8 cellular contexts compared by ENCODE assay signal in the genomic region with DNA sequence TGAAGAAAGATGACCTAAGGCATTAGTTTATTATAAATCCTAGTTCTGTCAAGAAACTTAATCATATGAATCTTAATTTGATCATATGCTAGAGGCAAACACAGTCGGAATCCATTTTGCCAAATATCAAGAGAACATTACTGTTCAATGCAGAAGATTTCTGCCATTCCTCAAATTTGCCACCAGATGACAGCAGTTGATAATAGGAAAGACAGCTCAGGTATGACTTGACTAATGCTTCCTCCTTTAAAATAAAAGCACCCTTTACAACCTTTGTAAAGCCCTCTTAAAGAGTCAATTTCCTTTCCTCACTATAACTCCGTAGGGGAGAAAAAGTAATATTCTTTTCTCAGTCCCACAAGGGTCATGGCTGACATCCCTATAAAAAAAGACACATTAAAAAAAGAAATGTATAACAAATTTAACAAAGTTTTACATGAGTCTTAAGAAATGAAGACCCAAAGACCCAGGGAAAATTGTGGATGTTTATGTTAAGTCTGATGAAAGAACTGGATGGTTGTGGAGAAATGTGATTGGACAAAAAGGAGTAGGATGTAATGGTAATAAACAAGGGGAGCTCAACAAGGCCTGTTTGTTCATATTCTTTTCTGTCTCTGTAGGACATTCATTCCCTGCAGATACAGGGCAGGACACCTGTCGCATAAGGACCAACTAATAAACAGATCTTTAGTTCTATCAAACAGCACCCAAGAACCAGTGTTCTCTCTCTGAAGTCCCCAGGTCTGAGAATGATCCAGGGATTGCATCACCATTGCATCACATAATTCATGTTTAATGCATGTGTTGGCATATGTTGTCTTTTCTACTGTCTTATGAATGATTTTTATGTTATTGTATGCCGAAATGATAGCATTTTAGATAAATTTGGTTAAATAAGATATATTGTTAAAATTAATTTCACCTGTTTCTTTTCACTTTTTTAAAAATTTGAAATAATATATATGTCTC. TPM values are rescaled to one million over a fixed set of nuclear protein-coding genes. Genes with fewer than 3 reads are reported as not detected.
A peak's percentile ranks its signal among the peaks of the same experiment; 100 is the strongest.
DNase-seq lines count a peak whose midpoint lies in the region; ATAC-seq and TF ChIP-seq lines count a peak whose summit lies in the region.

No MANE protein-coding gene starts in this region.

- no peak overlapping the region for H3K4me3 ChIP-seq in Jurkat, Clone E6-1 (ENCODE audit: low read length)
- no peak overlapping the region for H3K4me3 ChIP-seq in tibial nerve

- no peak overlapping the region for H3K4me3 Mint-ChIP-seq in T-cell

- H3K36me3 Mint-ChIP-seq in T-cell = no peaks in the 10 kb centered on the region

- no peak overlapping the region for H3K27ac Mint-ChIP-seq in T-cell

- peaks cover 0 to 2% (median 0%) of the 10 kb centered on the region in 3 donors for H3K4me1 Mint-ChIP-seq in T-cell

- WGBS in tibial nerve, 2 donors = 49 to 63% methylated on average over 4 of the region's 4 CpGs

- H3K9me3 Mint-ChIP-seq in T-cell = no peaks in the 10 kb centered on the region

- no peaks in the 10 kb centered on the region for H3K4me1 ChIP-seq in tibial nerve

- no peaks in the 10 kb centered on the region for H3K27me3 ChIP-seq in tibial nerve

- CTCF ChIA-PET in T-cell (lab: Charles Lee) = interaction anchor here (0.5 to 1.9 kb wide), 10 partner anchors 21 to 511 kb away, joined by 3 to 11 read pairs (median 4); no protein-coding TSS in a partner anchor

- no peaks in the 10 kb centered on the region for H3K9me3 ChIP-seq in tibial nerve

- POLR2A ChIA-PET in T-cell (lab: Charles Lee) = interaction anchor here in 1 of 2 donors (0.6 kb wide), 1 partner anchor 227 kb away, joined by 3 read pairs; no protein-coding TSS in a partner anchor

- H3K27me3 Mint-ChIP-seq in T-cell = peaks cover 11 to 21% of the 10 kb centered on the region in 2 donors

- TF ChIP-seq EP300 in tibial nerve (IDR thresholded peaks at IDR 0.05) = no peak

- no peak for TF ChIP-seq POLR2A in tibial nerve (IDR thresholded peaks at IDR 0.05)

- peak in 4 of 5 experiments; percentile 31 to 54 (median 42) for TF ChIP-seq CTCF in tibial nerve (IDR thresholded peaks at IDR 0.05)

- no peak overlapping the region for H3K27ac ChIP-seq in tibial nerve

- DNase-seq in NCI-H2107 treated with DMSO at 0.1 percent for 48 hours (lab: John Stamatoyannopoulos, UW; ENCODE audit: unreplicated experiment) (peak; percentile 41), NCI-H2107 (lab: John Stamatoyannopoulos, UW) (no peak), T-cell (no peak), glomerular endothelial cell (ENCODE audit: extremely low read depth, low read depth, low spot score) (peak; percentile 7), tibial nerve (ENCODE audit: low spot score in 2 of 2) (no peak), retina (no peak)
- DNase-seq in Jurkat, Clone E6-1 (ENCODE audit: low read depth, low spot score) = peak; percentile 55

- peak; percentile 59 for ATAC-seq in GM21360 (IDR thresholded peaks at IDR 0.05; ENCODE audit: unreplicated experiment)
- peak in 3 of 4 experiments; percentile 51 to 63 (median 52) for ATAC-seq in T-cell (replicated peaks in 1 of 4)

- no peaks in the 10 kb centered on the region for H3K36me3 ChIP-seq in tibial nerve

RNA-seq across cellular contexts. Expression of a gene that starts 23.0 kb away (rescaled TPM):
- polyA plus RNA-seq in Jurkat, Clone E6-1 (2012; ENCODE audit: insufficient read depth, insufficient read length) = not detected
- total RNA-seq in T-cell (not detected), glomerular endothelial cell (not detected in 2 replicates), tibial nerve (not detected)

Comparison
In these comparisons a context has a peak if more than half of its experiments do, and no peak if none do; other contexts are left out.
1. DNase-seq: peak in NCI-H2107 treated with DMSO at 0.1 percent for 48 hours (single experiment), Jurkat, Clone E6-1 (single experiment) and glomerular endothelial cell (single experiment); none in NCI-H2107 (single experiment), T-cell (0 of 34), tibial nerve (0 of 2) and retina (single experiment).